ENCODE assay signal across 8 cellular contexts in the genomic region with DNA sequence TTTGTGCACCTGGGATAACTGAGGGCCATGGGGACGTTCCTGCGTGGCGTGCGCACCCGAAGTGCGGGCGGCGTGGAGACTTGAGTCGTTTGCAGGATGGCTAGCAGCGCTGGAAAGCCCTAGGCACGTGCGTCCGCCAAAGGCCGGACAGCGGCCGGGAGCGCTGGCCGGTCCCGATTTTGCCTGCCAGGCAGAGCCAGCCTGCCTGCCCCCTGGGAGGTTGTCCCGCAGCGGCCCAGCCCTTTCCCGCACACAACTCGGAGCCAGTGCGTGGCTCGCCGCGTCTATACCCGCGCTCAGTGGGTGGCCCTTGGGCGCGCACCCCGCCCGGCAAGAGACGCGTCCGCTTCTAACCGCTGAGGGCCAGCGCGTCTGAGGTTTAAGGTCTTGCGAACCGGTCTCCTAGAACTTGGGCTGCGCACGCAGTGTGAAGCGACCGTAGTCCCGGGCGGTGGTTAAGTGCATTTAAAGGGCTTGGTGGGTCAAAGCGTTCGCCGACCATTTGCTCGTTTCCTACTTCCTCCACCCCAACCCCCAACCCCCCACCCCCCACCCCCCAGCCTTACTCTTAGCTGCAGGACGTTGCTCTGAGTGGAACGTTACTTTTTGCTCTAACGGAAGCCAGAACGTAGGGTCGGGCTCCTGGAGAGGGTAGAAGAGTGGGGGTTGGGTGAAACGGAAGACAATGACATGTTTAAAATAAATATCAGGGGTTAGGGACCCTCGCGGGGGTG. TPM values are rescaled to one million over a fixed set of nuclear protein-coding genes. Genes with fewer than 3 reads are reported as not detected.
DNase-seq lines count a peak whose midpoint lies in the region; ATAC-seq, FAIRE-seq and TF ChIP-seq lines count a peak whose summit lies in the region.

No MANE protein-coding gene starts in this region.

- no peak for TF ChIP-seq EP300 in GM12878 (IDR thresholded peaks at IDR 0.05; ENCODE audit: borderline replicate concordance in 1 of 2, control insufficient read depth in 1 of 2, low read depth in 2 of 2, low read length in 2 of 2)

- H3K27ac ChIP-seq in GM12878 (ENCODE audit: control insufficient read depth, insufficient read depth): peak overlapping the region; percentile 97

- peak overlapping the region; percentile 98 for H2AFZ ChIP-seq in GM12878 (ENCODE audit: control insufficient read depth, low read depth, low read length)

- in situ Hi-C loops in GM12878 (cut with MboI): no loop called here

- H3K4me2 ChIP-seq in GM12878 (ENCODE audit: control insufficient read depth, insufficient read depth): peak overlapping the region; percentile 96

- no peaks in the 10 kb centered on the region for H3K27me3 ChIP-seq in GM12878 (replicated peaks in 1 of 2; ENCODE audit: control insufficient read depth in 2 of 2, insufficient read depth in 2 of 2, low read length in 1 of 2)

- H3K4me3 ChIP-seq in GM12878: peak overlapping the region; percentile 78

- no TSS peak for BruUV-seq in GM12878 (replicated peaks; lab: Mats Ljungman, UMichigan)

- ATAC-seq in GM21390 (IDR thresholded peaks at IDR 0.05; ENCODE audit: unreplicated experiment): peak; percentile 24
- ATAC-seq in GM12878: peak; percentile 60

- FAIRE-seq in HTR-8/SVneo (lab: Jason Lieb, UNC) (no peak), GM12878 (lab: Jason Lieb, UNC) (no peak)

- intact Hi-C loops in GM12878 (cut with micrococcal nuclease; ENCODE audit: unreplicated experiment): loop anchor here (5.0 kb wide), 2 partner anchors 113 to 278 kb away; a partner anchor contains a TSS

- CTCF ChIA-PET in GM12878 (lab: Yijun Ruan, JAX): no interaction called here

- H3K9me3 ChIP-seq in GM12878 (replicated peaks; ENCODE audit: control insufficient read depth, insufficient read depth, low read length): no peaks in the 10 kb centered on the region

- POLR2A ChIA-PET in GM12878 (lab: Charles Lee): no interaction called here

- H4K20me1 ChIP-seq in GM12878 (ENCODE audit: control insufficient read depth, insufficient read depth): no peaks in the 10 kb centered on the region

- peaks cover 38% of the 10 kb centered on the region for H3K79me2 ChIP-seq in GM12878 (ENCODE audit: control insufficient read depth, insufficient read depth, low read length)

- H3K36me3 ChIP-seq in GM12878 (ENCODE audit: control insufficient read depth in 2 of 2, insufficient read depth in 2 of 2, low read length in 1 of 2): peaks cover 0 to 5% of the 10 kb centered on the region in 2 experiments; a peak in 2 of 4 replicates

- no peak for TF ChIP-seq RAD21 in GM12878 (IDR thresholded peaks at IDR 0.05; ENCODE audit: insufficient read depth, low read depth, low read length)

- peak; percentile 63 for TF ChIP-seq POLR2A in GM12878 (IDR thresholded peaks at IDR 0.05; ENCODE audit: low read depth, low read length)

- RAD21 ChIA-PET in GM12878 (lab: Charles Lee; ENCODE audit: unreplicated experiment): no interaction called here

- no peak for TF ChIP-seq CTCF in GM12878 (IDR thresholded peaks at IDR 0.05 in 2 of 3, conservative IDR thresholded peaks at IDR 0.05 in 1 of 3; ENCODE audit: control insufficient read depth in 2 of 3, extremely low read depth in 1 of 3, insufficient read depth in 1 of 3, low read depth in 3 of 3, low read length in 3 of 3)

- DNase-seq in EH (ENCODE audit: low read depth) (peak; percentile 73), HTR-8/SVneo (ENCODE audit: insufficient read length, low spot score) (peak; percentile 51), RPMI7951 (ENCODE audit: low read depth) (peak; percentile 72), GM12878 (ENCODE audit: low read depth, low spot score) (no peak), iPS-NIHi7 (ENCODE audit: extremely low spot score) (peak; percentile 64), inferior parietal cortex (ENCODE audit: extremely low spot score) (no peak)
- DNase-seq in stimulated activated CD4-positive, alpha-beta T cell treated with anti-CD3 and anti-CD28 coated beads, Interleukin-15, amount 100 ng/mL, for 24 hours: peak; percentile 60

- SMC1A ChIA-PET in GM12878 (lab: Charles Lee; ENCODE audit: uncharacterized antibody, unreplicated experiment): interaction anchor here (0.6 kb wide), 1 partner anchor 1240 kb away, joined by 3 read pairs; no protein-coding TSS in a partner anchor

- under 1% methylated on average over 58 of the region's 59 CpGs for WGBS in GM12878 (ENCODE audit: insufficient coverage, insufficient replicate concordance, low lambda C conversion rate, missing lambda C conversion rate)

- peaks cover 17% of the 10 kb centered on the region for H3K4me1 ChIP-seq in GM12878 (ENCODE audit: control insufficient read depth, insufficient read depth, low read length)

- peak overlapping the region; percentile 84 for H3K9ac ChIP-seq in GM12878 (ENCODE audit: control insufficient read depth, insufficient read depth, low read length)

TF ChIP-seq in GM12878, 131 proteins besides CTCF, POLR2A, EP300 and RAD21 (continues in another document):
- TF ChIP-seq CBX5 (IDR thresholded peaks at IDR 0.05; ENCODE audit: low read depth) (no peak), CREB1 (IDR thresholded peaks at IDR 0.05; ENCODE audit: low read depth) (no peak), BACH1 (IDR thresholded peaks at IDR 0.05; ENCODE audit: borderline replicate concordance) (no peak), CHD1 (IDR thresholded peaks at IDR 0.05; ENCODE audit: low read depth, low read length) (no peak), WRNIP1 (IDR thresholded peaks at IDR 0.05; ENCODE audit: borderline replicate concordance, low read depth, low read length) (no peak)
- TF ChIP-seq, protein P1, sequence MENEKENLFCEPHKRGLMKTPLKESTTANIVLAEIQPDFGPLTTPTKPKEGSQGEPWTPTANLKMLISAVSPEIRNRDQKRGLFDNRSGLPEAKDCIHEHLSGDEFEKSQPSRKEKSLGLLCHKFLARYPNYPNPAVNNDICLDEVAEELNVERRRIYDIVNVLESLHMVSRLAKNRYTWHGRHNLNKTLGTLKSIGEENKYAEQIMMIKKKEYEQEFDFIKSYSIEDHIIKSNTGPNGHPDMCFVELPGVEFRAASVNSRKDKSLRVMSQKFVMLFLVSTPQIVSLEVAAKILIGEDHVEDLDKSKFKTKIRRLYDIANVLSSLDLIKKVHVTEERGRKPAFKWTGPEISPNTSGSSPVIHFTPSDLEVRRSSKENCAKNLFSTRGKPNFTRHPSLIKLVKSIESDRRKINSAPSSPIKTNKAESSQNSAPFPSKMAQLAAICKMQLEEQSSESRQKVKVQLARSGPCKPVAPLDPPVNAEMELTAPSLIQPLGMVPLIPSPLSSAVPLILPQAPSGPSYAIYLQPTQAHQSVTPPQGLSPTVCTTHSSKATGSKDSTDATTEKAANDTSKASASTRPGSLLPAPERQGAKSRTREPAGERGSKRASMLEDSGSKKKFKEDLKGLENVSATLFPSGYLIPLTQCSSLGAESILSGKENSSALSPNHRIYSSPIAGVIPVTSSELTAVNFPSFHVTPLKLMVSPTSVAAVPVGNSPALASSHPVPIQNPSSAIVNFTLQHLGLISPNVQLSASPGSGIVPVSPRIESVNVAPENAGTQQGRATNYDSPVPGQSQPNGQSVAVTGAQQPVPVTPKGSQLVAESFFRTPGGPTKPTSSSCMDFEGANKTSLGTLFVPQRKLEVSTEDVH (IDR thresholded peaks at IDR 0.05; ENCODE audit: low read depth, partially characterized antibody): no peak
- TF ChIP-seq, protein P2, sequence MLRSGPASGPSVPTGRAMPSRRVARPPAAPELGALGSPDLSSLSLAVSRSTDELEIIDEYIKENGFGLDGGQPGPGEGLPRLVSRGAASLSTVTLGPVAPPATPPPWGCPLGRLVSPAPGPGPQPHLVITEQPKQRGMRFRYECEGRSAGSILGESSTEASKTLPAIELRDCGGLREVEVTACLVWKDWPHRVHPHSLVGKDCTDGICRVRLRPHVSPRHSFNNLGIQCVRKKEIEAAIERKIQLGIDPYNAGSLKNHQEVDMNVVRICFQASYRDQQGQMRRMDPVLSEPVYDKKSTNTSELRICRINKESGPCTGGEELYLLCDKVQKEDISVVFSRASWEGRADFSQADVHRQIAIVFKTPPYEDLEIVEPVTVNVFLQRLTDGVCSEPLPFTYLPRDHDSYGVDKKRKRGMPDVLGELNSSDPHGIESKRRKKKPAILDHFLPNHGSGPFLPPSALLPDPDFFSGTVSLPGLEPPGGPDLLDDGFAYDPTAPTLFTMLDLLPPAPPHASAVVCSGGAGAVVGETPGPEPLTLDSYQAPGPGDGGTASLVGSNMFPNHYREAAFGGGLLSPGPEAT (IDR thresholded peaks at IDR 0.05; ENCODE audit: low read depth): no peak

RNA-seq across cellular contexts. Expression of a gene that starts 0.6 kb away (rescaled TPM):
- 21.4 and 28.8 TPM in 2 replicates for total RNA-seq in RPMI7951 (2014; rRNA removed; shearing (Covaris generic))
- total RNA-seq in GM12878 (2013; cell fraction: nucleolus; rRNA removed): 38.0 and 38.4 TPM in 2 replicates
- total RNA-seq in GM12878 (2014; rRNA removed) (31.2 and 33.9 TPM in 2 replicates), GM12878 (2014; rRNA removed; fragmentation: Illumina TruSeq; extraction: Trizol) (26.3 and 27.3 TPM in 2 replicates), GM12878 (2021) (41.0 and 42.5 TPM in 2 replicates)
- polyA plus RNA-seq in GM12878 (2011; ENCODE audit: low read depth): 15.7 TPM
- polyA plus RNA-seq in GM12878 (2011; rRNA removed) (40.6 and 43.4 TPM in 2 replicates), GM12878 (2014; fragmentation: Illumina TruSeq; extraction: Trizol) (50.7 and 51.7 TPM in 2 replicates), GM12878 (2014; fragmentation: Nextera tagmentation; extraction: Ambion mirVana) (10 to 100 TPM; 23.5 to 26.4 TPM), GM12878 (2014; rRNA removed) (44.0 and 47.3 TPM in 2 replicates), GM12878 (2016; fragmentation: Nextera tagmentation; extraction: Ambion mirVana) (10 to 100 TPM; 68.1 to 71.3 TPM)
- 25.2 and 25.4 TPM in 2 replicates for polyA plus RNA-seq in GM12878 (2011; cell fraction: cytosol; rRNA removed)
- 73.1 and 74.0 TPM in 2 replicates for polyA plus RNA-seq in GM12878 (2011; cell fraction: nucleus; rRNA removed)
- 20.8 and 27.1 TPM in 2 replicates for polyA plus RNA-seq in GM12878 (2012)
- polyA minus RNA-seq in GM12878 (2011; rRNA and poly(A)+ RNA removed): 12.1 and 18.8 TPM in 2 replicates
- polyA minus RNA-seq in GM12878 (2011; cell fraction: cytosol; rRNA and poly(A)+ RNA removed): 8.0 and 9.1 TPM in 2 replicates
- polyA minus RNA-seq in GM12878 (2011; cell fraction: nucleus; rRNA and poly(A)+ RNA removed): 7.0 and 10.0 TPM in 2 replicates

Comparison
In these comparisons a context has a peak if more than half of its experiments do, and no peak if none do; other contexts are left out.
1. DNase-seq: peak in EH (single experiment), HTR-8/SVneo (single experiment), RPMI7951 (single experiment), iPS-NIHi7 (single experiment) and stimulated activated CD4-positive, alpha-beta T cell treated with anti-CD3 and anti-CD28 coated beads, Interleukin-15, amount 100 ng/mL, for 24 hours (single experiment); none in GM12878 (single experiment) and inferior parietal cortex (single experiment).